Comparison of ENCODE assay signal across 1 cellular context in the genomic region with DNA sequence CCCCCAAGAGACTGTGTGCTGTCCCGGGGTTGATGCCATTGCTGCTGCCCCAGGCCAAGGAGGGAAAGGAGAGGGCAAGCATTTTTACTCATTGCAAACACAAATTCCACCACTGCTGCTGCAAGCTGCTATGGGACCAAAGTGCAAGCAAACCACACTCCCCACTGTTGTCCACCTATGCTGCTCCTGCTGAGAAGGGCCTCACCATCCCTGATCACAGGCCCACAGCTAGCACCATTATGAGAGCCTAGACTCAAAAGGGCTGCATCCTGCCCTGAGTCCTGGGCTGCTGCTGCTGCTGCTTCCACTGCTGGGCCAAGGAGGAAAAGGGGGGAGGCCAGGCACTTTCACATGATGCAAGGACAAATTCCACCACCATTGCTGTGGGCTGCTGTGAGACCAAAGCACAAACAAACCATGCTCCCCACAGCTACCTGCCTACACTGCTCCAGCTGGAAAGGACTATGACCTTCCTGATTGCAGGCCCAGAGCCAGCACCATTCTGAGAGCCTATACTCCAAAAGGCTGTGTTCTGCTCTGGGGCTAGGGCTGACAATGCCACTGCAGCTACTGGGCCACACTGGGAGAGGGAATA.
TF ChIP-seq lines count a peak whose summit lies in the region.

No MANE protein-coding gene starts in this region.

TF ChIP-seq in liver, 16 proteins besides CTCF, POLR2A, EP300 and RAD21 (continued from another document):
- no peak for TF ChIP-seq ZBTB33 (IDR thresholded peaks at IDR 0.05)
